Comparison of ENCODE assay signal across 27 cellular contexts in the genomic region with DNA sequence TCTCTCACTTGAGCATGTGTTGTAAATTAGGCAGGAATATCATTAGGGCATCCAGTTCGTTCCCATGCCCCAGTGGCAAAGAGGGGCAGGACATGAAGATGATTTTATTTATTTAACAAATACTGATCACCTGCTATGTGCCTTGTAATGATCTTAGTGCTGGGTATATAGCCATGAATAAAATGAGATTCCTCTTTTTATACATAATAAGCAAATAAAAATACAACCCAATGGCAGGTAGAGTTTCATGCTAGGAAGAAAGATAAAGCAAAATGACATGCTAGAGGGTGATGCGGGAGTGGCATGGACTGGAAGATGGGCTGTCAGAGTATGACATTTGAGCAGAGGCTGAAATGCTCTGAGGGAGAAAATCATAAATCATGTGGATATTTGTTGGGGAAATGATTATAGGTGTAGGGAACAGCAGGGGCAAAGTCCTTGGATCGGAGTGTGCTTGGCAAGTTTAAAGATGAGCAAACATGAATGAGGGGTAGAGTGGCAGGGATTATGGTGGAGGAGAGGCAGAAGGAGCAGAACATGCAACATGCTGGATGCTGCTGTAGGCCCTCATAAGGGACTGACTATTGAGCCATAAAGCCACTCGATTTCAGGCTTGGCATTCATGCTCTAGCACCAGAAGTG.
DNase-seq lines count a peak whose midpoint lies in the region; FAIRE-seq and TF ChIP-seq lines count a peak whose summit lies in the region.
"Had no signal": no experiment of that assay in that cellular context is flagged by ENCODE, and none has a peak within 500 bp of the region (broad histone marks: within the 10 kb centered on the region; RNA-seq: fewer than 3 reads in every experiment).

No MANE protein-coding gene starts in this region.

- no peak for FAIRE-seq in H1 (lab: Jason Lieb, UNC)
- FAIRE-seq: A549, GM12891, GM19239, H54 had no signal

- TF ChIP-seq EP300 in H1 (IDR thresholded peaks at IDR 0.05; ENCODE audit: borderline replicate concordance in 1 of 2, low read depth in 2 of 2, low read length in 2 of 2) = no peak

- H2BK12ac ChIP-seq in H1 (ENCODE audit: low read depth, low read length) = no peak overlapping the region

- no peak overlapping the region for H3K9ac ChIP-seq in BLaER1 treated with 17β-estradiol and CSF1 and Interleukin-3, amounts not matched to agents 10 nM and 100 nM
- no peak overlapping the region for H3K9ac ChIP-seq in H1 (replicated peaks in 1 of 4; ENCODE audit: extremely low read depth in 1 of 4, low read depth in 3 of 4, low read length in 3 of 4)
- H3K9ac ChIP-seq in liver (ENCODE audit: low read depth in 1 of 2, low read length in 2 of 2) = no peak overlapping the region

- no peak for TF ChIP-seq CTCF in HEK293 (tag by site-specific recombination; IDR thresholded peaks at IDR 0.05)
- no peak for TF ChIP-seq CTCF in H1 (IDR thresholded peaks at IDR 0.05; ENCODE audit: control extremely low read depth in 1 of 3, insufficient read depth in 1 of 3, low read depth in 1 of 3, low read length in 3 of 3)
- TF ChIP-seq CTCF in liver (IDR thresholded peaks at IDR 0.05; ENCODE audit: low read depth, low read length, missing input control) = no peak

- no peaks in the 10 kb centered on the region for H3K27me3 ChIP-seq in BLaER1 treated with 17β-estradiol and CSF1 and Interleukin-3, amounts not matched to agents 10 nM and 100 nM
- H3K27me3 ChIP-seq in H1 (replicated peaks in 1 of 4; ENCODE audit: control insufficient read depth in 3 of 4, extremely low read depth in 1 of 4, insufficient read depth in 3 of 4, low read length in 3 of 4) = no peaks in the 10 kb centered on the region
- no peaks in the 10 kb centered on the region for H3K27me3 ChIP-seq in liver (ENCODE audit: control insufficient read depth in 4 of 4, insufficient read depth in 4 of 4, low read length in 3 of 4)
- H3K27me3 ChIP-seq: SJSA1 had no signal

- no peak overlapping the region for H3K4me3 ChIP-seq in BLaER1 treated with 17β-estradiol and CSF1 and Interleukin-3, amounts not matched to agents 10 nM and 100 nM
- H3K4me3 ChIP-seq in HEK293 (ENCODE audit: low read depth, low read length) (no peak overlapping the region), H1 (ENCODE audit: extremely low read depth in 1 of 4, insufficient read depth in 2 of 4, low read depth in 3 of 4, low read length in 4 of 4) (no peak overlapping the region), liver (ENCODE audit: low read depth in 1 of 3, low read length in 3 of 3) (no peak overlapping the region)
- H3K4me3 ChIP-seq: A549, SJSA1 had no signal

- no peak overlapping the region for H3K23ac ChIP-seq in H1 (ENCODE audit: insufficient read length)

- H3K18ac ChIP-seq in H1 (ENCODE audit: extremely low read depth, low read length) = no peak overlapping the region

- TF ChIP-seq RAD21 in H1 (IDR thresholded peaks at IDR 0.05 in 1 of 2, conservative IDR thresholded peaks at IDR 0.05 in 1 of 2; ENCODE audit: low read depth in 2 of 2, low read length in 2 of 2) (no peak), liver (IDR thresholded peaks at IDR 0.05) (no peak)

- no peak overlapping the region for H3K56ac ChIP-seq in H1 (replicated peaks; ENCODE audit: insufficient read length, low read depth, low read length)

- WGBS in H1 (ENCODE audit: extremely low coverage in 1 of 2, insufficient coverage in 1 of 2, insufficient read length in 1 of 2, insufficient replicate concordance in 2 of 2, low coverage in 1 of 2, low lambda C conversion rate in 2 of 2, missing lambda C conversion rate in 1 of 2), 2 experiments = 88% methylated on average over 4 of the region's 4 CpGs; no CpG with 5 or more reads in 1 of the 2 experiments
- 77% methylated on average over 4 of the region's 4 CpGs for WGBS in liver

- H3K27ac ChIP-seq in BLaER1 treated with 17β-estradiol and CSF1 and Interleukin-3, amounts not matched to agents 10 nM and 100 nM = peak overlapping the region in 4 of 11 experiments; percentile 13 to 73 (median 44); a peak in 4 of 22 replicates
- H3K27ac ChIP-seq in HEK293 (ENCODE audit: extremely low read depth, low read depth, low read length) = no peak overlapping the region
- H3K27ac ChIP-seq in H1 (ENCODE audit: low read depth, low read length) = no peak overlapping the region
- no peak overlapping the region for H3K27ac ChIP-seq in liver (ENCODE audit: low read depth in 1 of 2, low read length in 2 of 2)
- H3K27ac ChIP-seq: A549, SJSA1 had no signal

- no peak for TF ChIP-seq POLR2A in H1 (IDR thresholded peaks at IDR 0.05; ENCODE audit: control extremely low read depth in 1 of 2, low read depth in 2 of 2, low read length in 2 of 2)

- DNase-seq in H1 (ENCODE audit: low read depth in 1 of 2, low spot score in 2 of 2) (no peak), posterior cingulate gyrus (no peak), anterior cingulate cortex (lab: John Stamatoyannopoulos, UW) (no peak)
- no peak for DNase-seq in stimulated activated CD4-positive, alpha-beta T cell treated with anti-CD3 and anti-CD28 coated beads, Interleukin-4, amount 100 ng/mL, for 24 hours
- DNase-seq: AML-193; C1 segment of cervical spinal cord; CD8-positive, alpha-beta T cell; DMS 273 treated with DMSO at 0.1 percent for 48 hours; DMS79 treated with DMSO at 0.1 percent for 48 hours; GF-D8; Karpas-422; NCI-H1092 treated with DMSO at 0.1 percent for 48 hours; NCI-H1930; NCI-H2107; NCI-H226; NCI-H510A; NCI-H748 treated with DMSO at 0.1 percent for 48 hours; NK-92 treated with Interleukin-12 subunit alpha and Interleukin-12 subunit beta, amount 100 ng/mL, for 24 hours; PC-3 had no signal

- H2BK120ac ChIP-seq in H1 (replicated peaks; ENCODE audit: low read depth, low read length) = no peak overlapping the region

- H4K20me1 ChIP-seq in BLaER1 treated with 17β-estradiol and CSF1 and Interleukin-3, amounts not matched to agents 10 nM and 100 nM = no peaks in the 10 kb centered on the region
- no peaks in the 10 kb centered on the region for H4K20me1 ChIP-seq in H1 (replicated peaks in 1 of 2; ENCODE audit: control insufficient read depth in 1 of 2, insufficient read depth in 2 of 2, low read length in 2 of 2)

- H3K4ac ChIP-seq in H1 (replicated peaks; ENCODE audit: insufficient read length, low read depth, low read length) = no peak overlapping the region

- intact Hi-C loops in posterior cingulate gyrus (cut with DNase I) = no loop called here

- H4K8ac ChIP-seq in H1 (ENCODE audit: extremely low read depth, insufficient read depth, low read length) = no peak overlapping the region

- peak overlapping the region in 6 of 11 experiments; percentile 15 to 85 (median 74); a peak in 7 of 22 replicates for H3K4me2 ChIP-seq in BLaER1 treated with 17β-estradiol and CSF1 and Interleukin-3, amounts not matched to agents 10 nM and 100 nM
- no peak overlapping the region for H3K4me2 ChIP-seq in H1 (ENCODE audit: insufficient read depth in 1 of 2, low read depth in 2 of 2, low read length in 2 of 2)
- H3K4me2 ChIP-seq: A549 had no signal

- H2AK5ac ChIP-seq in H1 (ENCODE audit: low read depth, low read length) = no peak overlapping the region

- H3K79me1 ChIP-seq in H1 (ENCODE audit: low read depth, low read length) = no peaks in the 10 kb centered on the region

- H2AFZ ChIP-seq in H1 (ENCODE audit: low read length) = no peak overlapping the region

- peaks cover 0 to 7% (median 4%) of the 10 kb centered on the region in 11 experiments; a peak in 5 of 22 replicates for H3K9me3 ChIP-seq in BLaER1 treated with 17β-estradiol and CSF1 and Interleukin-3, amounts not matched to agents 10 nM and 100 nM (replicated peaks in 1 of 11)
- H3K9me3 ChIP-seq in HEK293 (ENCODE audit: control insufficient read depth, insufficient read depth, low read depth, low read length) = no peaks in the 10 kb centered on the region
- no peaks in the 10 kb centered on the region for H3K9me3 ChIP-seq in H1 (ENCODE audit: insufficient read depth in 2 of 2, low read depth in 1 of 2, low read length in 1 of 2)
- H3K9me3 ChIP-seq in liver (ENCODE audit: control insufficient read depth in 4 of 4, low read length in 3 of 4) = no peaks in the 10 kb centered on the region
- H3K9me3 ChIP-seq: A549, SJSA1 had no signal

- H3K23me2 ChIP-seq in H1 (ENCODE audit: low read depth, low read length) = no peaks in the 10 kb centered on the region

- H4K91ac ChIP-seq in H1 (replicated peaks; ENCODE audit: insufficient read length, low read length) = no peak overlapping the region

- peaks cover 15 to 50% (median 38%) of the 10 kb centered on the region in 10 experiments for H3K4me1 ChIP-seq in BLaER1 treated with 17β-estradiol and CSF1 and Interleukin-3, amounts not matched to agents 10 nM and 100 nM
- H3K4me1 ChIP-seq in HEK293 (ENCODE audit: control insufficient read depth, insufficient read depth, low read length) (peaks cover 9% of the 10 kb centered on the region), H1 (replicated peaks in 1 of 4; ENCODE audit: control insufficient read depth in 3 of 4, insufficient read depth in 4 of 4, low read length in 3 of 4) (peaks cover 0 to 2% (median 0%) of the 10 kb centered on the region in 4 experiments; a peak in 2 of 7 replicates), liver (ENCODE audit: control insufficient read depth in 4 of 4, insufficient read depth in 4 of 4, low read length in 3 of 4) (no peaks in the 10 kb centered on the region)
- H3K4me1 ChIP-seq: A549, SJSA1 had no signal

- H4K5ac ChIP-seq in H1 (ENCODE audit: insufficient read length, low read depth, low read length) = no peak overlapping the region

- no peak overlapping the region for H2BK20ac ChIP-seq in H1 (ENCODE audit: low read length)

- H3K79me2 ChIP-seq in H1 (ENCODE audit: control insufficient read depth in 1 of 2, insufficient read depth in 2 of 2, low read length in 2 of 2) = no peaks in the 10 kb centered on the region

- no peak overlapping the region for H2BK15ac ChIP-seq in H1 (ENCODE audit: low read length)

- CTCF ChIA-PET in HEK293 (lab: Yijun Ruan, JAX) = no interaction called here
- CTCF ChIA-PET in H1 (lab: Charles Lee; ENCODE audit: partially characterized antibody) = no interaction called here

- no peak overlapping the region for H2BK5ac ChIP-seq in H1 (ENCODE audit: low read depth, low read length)

- H3K36me3 ChIP-seq in BLaER1 treated with 17β-estradiol and CSF1 and Interleukin-3, amounts not matched to agents 10 nM and 100 nM = no peaks in the 10 kb centered on the region
- H3K36me3 ChIP-seq in HEK293 (ENCODE audit: control insufficient read depth in 2 of 2, insufficient read depth in 1 of 2, low read length in 2 of 2) (no peaks in the 10 kb centered on the region), H1 (ENCODE audit: control insufficient read depth in 2 of 4, insufficient read depth in 4 of 4, low read length in 3 of 4) (no peaks in the 10 kb centered on the region), liver (ENCODE audit: control insufficient read depth in 4 of 4, insufficient read depth in 3 of 4, low read depth in 1 of 4, low read length in 3 of 4) (no peaks in the 10 kb centered on the region)
- H3K36me3 ChIP-seq: SJSA1 had no signal

- H3K14ac ChIP-seq in H1 (ENCODE audit: insufficient read length) = peak overlapping the region; percentile 66

- POLR2A ChIA-PET in HEK293 (lab: Yijun Ruan, JAX) (no interaction called here), H1 (lab: Charles Lee; ENCODE audit: partially characterized antibody) (no interaction called here)

TF ChIP-seq in HEK293, 187 proteins besides CTCF, POLR2A, EP300 and RAD21 (continues in another document):
- no peak for TF ChIP-seq GLIS2 (tag by site-specific recombination; IDR thresholded peaks at IDR 0.05)

TF ChIP-seq in liver, 16 proteins besides CTCF, POLR2A, EP300 and RAD21:
- TF ChIP-seq HNF4A (conservative IDR thresholded peaks at IDR 0.05) (peak; percentile 40 to 67), FOXA1 (IDR thresholded peaks at IDR 0.05) (no peak)

Comparison
In these comparisons a context has a peak if more than half of its experiments do, and no peak if none do; other contexts are left out.
1. H3K4me2 ChIP-seq: peak in BLaER1 treated with 17β-estradiol and CSF1 and Interleukin-3, amounts not matched to agents 10 nM and 100 nM (6 of 11); none in H1 (0 of 2).